ENCODE assay signal across 21 cellular contexts in genomic region chr12:132408001-132408400, GRCh38.
"Had no signal": no experiment of that assay in that cellular context is flagged by ENCODE, and none has a peak within 500 bp of the region (broad histone marks: within the 10 kb centered on the region; RNA-seq: fewer than 3 reads in every experiment).

No MANE protein-coding gene starts in this region.

- H3K9ac ChIP-seq: KMS-11 had no signal

- H3K27ac Mint-ChIP-seq: IgD-negative memory B cell had no signal

- H3K4me3 ChIP-seq: K562, SJSA1, SK-N-MC had no signal

- H3K4me1 Mint-ChIP-seq: IgD-negative memory B cell had no signal

- H3K27ac ChIP-seq: HL-60, KMS-11, SJSA1, SK-N-MC had no signal

- H3K4me2 ChIP-seq: KMS-11 had no signal

- H3K9me3 Mint-ChIP-seq: IgD-negative memory B cell had no signal

- DNase-seq: Kasumi-1, MV-4-11, NCI-H1048, NCI-H1105, NCI-H1417 treated with DMSO at 0.1 percent for 48 hours, NCI-H1694 treated with DMSO at 0.1 percent for 48 hours, NCI-H1930, NCI-H2107, NCI-H226, NCI-H510A, NCI-H524 treated with DMSO at 0.1 percent for 48 hours, NCI-H774, RPMI8226, SIG-M5, T-helper 1 cell had no signal

- H3K36me3 ChIP-seq: SJSA1 had no signal

- H3K4me1 ChIP-seq: SJSA1 had no signal

- H3K4me3 Mint-ChIP-seq: IgD-negative memory B cell had no signal

- H3K9me3 ChIP-seq: SJSA1 had no signal
